8 cellular contexts compared by ENCODE assay signal in the genomic region with DNA sequence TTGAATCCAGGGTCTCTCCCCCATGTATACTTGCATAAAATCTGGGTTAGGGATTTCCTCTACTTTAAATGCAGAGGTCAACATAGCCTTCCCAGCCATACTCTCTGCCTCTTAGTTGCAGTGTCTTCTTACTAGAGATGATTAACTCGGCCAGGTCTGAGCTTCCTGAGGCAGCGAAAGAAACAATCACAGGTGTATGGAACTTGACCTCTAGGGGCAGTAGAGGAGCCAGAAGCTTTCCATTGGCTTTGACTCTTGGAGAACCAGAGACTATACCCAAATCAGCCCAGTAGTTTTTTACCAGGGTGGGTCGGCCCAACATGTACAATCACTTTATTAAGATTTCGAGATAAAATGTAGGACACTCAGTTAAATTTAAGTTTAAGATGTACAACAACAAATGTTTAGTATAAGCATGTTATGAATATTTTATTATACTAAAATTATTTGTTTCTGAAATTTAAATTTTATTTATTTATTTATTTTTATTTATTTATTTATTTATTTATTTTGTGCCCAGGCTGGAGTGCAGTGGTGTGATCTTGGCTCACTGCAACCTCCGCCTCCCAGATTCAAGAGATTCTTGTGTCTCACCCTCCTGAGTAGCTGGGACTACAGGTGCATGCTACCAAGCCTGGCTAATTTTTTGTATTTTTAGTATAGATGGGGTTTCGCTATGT. TPM values are rescaled to one million over a fixed set of nuclear protein-coding genes. Genes with fewer than 3 reads are reported as not detected.
DNase-seq lines count a peak whose midpoint lies in the region; ATAC-seq, FAIRE-seq and TF ChIP-seq lines count a peak whose summit lies in the region.

No MANE protein-coding gene starts in this region.

- POLR2A ChIA-PET in activated CD4-positive, alpha-beta memory T cell treated with anti-CD3 and anti-CD28 coated beads for 36 hours (lab: Charles Lee) = no interaction called here
- POLR2A ChIA-PET in activated CD4-positive, alpha-beta memory T cell treated with anti-CD3 and anti-CD28 coated beads, Interleukin-2, amount 10 ng/mL, durations not matched to agents 7 days and 5 days (lab: Charles Lee) = no interaction called here
- POLR2A ChIA-PET in HepG2 (lab: Yijun Ruan, JAX) = no interaction called here

- DNase-seq in activated CD4-positive, alpha-beta memory T cell treated with anti-CD3 and anti-CD28 coated beads for 36 hours = peak; percentile 11
- no peak for DNase-seq in activated CD4-positive, alpha-beta memory T cell treated with anti-CD3 and anti-CD28 coated beads, Interleukin-2, amount 10 ng/mL, durations not matched to agents 7 days and 5 days
- DNase-seq in HCEC 1CT (peak; percentile 13), RKO (ENCODE audit: low spot score) (peak; percentile 39), HepG2 (ENCODE audit: low spot score) (peak; percentile 28), KG1 (lab: John Stamatoyannopoulos, UW) (no peak), SK-N-DZ (ENCODE audit: low spot score) (no peak)
- DNase-seq in stimulated activated CD8-positive, alpha-beta memory T cell treated with anti-CD3 and anti-CD28 coated beads, Interleukin-4, amount 100 ng/mL, for 48 hours = no peak

- H4K20me1 ChIP-seq in HepG2 (ENCODE audit: insufficient read depth, low read length) = no peaks in the 10 kb centered on the region

- WGBS in HepG2 (ENCODE audit: low lambda C conversion rate) = 17% methylated on average over 6 of the region's 6 CpGs

- no peak overlapping the region for H2AFZ ChIP-seq in HepG2 (ENCODE audit: low read length)

- H3K9ac ChIP-seq in HepG2 (ENCODE audit: insufficient read depth, low read depth, low read length) = no peak overlapping the region

- TF ChIP-seq EP300 in HepG2 (IDR thresholded peaks at IDR 0.05; ENCODE audit: low read depth in 2 of 2, low read length in 2 of 2) (no peak), HepG2 (CRISPR knock-in tag; IDR thresholded peaks at IDR 0.05; ENCODE audit: borderline replicate concordance) (no peak)

- no peaks in the 10 kb centered on the region for H3K79me2 ChIP-seq in HepG2 (ENCODE audit: insufficient read depth, low read length)

- peak; percentile 92 for ATAC-seq in HepG2

- H3K9me3 ChIP-seq in HepG2 (ENCODE audit: low read length) = no peaks in the 10 kb centered on the region

- H3K27me3 ChIP-seq in HepG2 (ENCODE audit: control insufficient read depth in 1 of 2, insufficient read depth in 2 of 2, low read length in 2 of 2) = peaks cover 3 to 17% of the 10 kb centered on the region in 2 experiments; a peak in 3 of 5 replicates

- no peaks in the 10 kb centered on the region for H3K36me3 Mint-ChIP-seq in activated CD4-positive, alpha-beta memory T cell treated with anti-CD3 and anti-CD28 coated beads for 36 hours
- H3K36me3 Mint-ChIP-seq in activated CD4-positive, alpha-beta memory T cell treated with anti-CD3 and anti-CD28 coated beads, Interleukin-2, amount 10 ng/mL, durations not matched to agents 7 days and 5 days (ENCODE audit: low read depth) = no peaks in the 10 kb centered on the region

- H3K4me2 ChIP-seq in HepG2 (ENCODE audit: low read depth, low read length) = no peak overlapping the region

- no peaks in the 10 kb centered on the region for H3K36me3 ChIP-seq in HepG2 (replicated peaks in 1 of 2; ENCODE audit: control insufficient read depth in 1 of 2, insufficient read depth in 2 of 2, low read length in 2 of 2)

- no peak for FAIRE-seq in HepG2 (lab: Jason Lieb, UNC)

- TF ChIP-seq POLR2A in HepG2 (IDR thresholded peaks at IDR 0.05; ENCODE audit: insufficient read depth in 1 of 2, low read depth in 2 of 2, low read length in 2 of 2) = no peak

- H3K4me3 Mint-ChIP-seq in activated CD4-positive, alpha-beta memory T cell treated with anti-CD3 and anti-CD28 coated beads for 36 hours = no peak overlapping the region
- no peak overlapping the region for H3K4me3 Mint-ChIP-seq in activated CD4-positive, alpha-beta memory T cell treated with anti-CD3 and anti-CD28 coated beads, Interleukin-2, amount 10 ng/mL, durations not matched to agents 7 days and 5 days

- H3K4me3 ChIP-seq in HepG2 (replicated peaks in 1 of 3; ENCODE audit: insufficient read depth in 1 of 3, low read depth in 2 of 3, low read length in 3 of 3) = no peak overlapping the region

- H3K4me1 ChIP-seq in HepG2 (ENCODE audit: insufficient read depth, low read length) = no peaks in the 10 kb centered on the region

- intact Hi-C loops in activated CD4-positive, alpha-beta memory T cell treated with anti-CD3 and anti-CD28 coated beads for 36 hours (cut with micrococcal nuclease) = no loop called here
- intact Hi-C loops in HepG2 (cut with micrococcal nuclease; ENCODE audit: unreplicated experiment) = no loop called here

- no peaks in the 10 kb centered on the region for H3K9me3 Mint-ChIP-seq in activated CD4-positive, alpha-beta memory T cell treated with anti-CD3 and anti-CD28 coated beads for 36 hours
- no peaks in the 10 kb centered on the region for H3K9me3 Mint-ChIP-seq in activated CD4-positive, alpha-beta memory T cell treated with anti-CD3 and anti-CD28 coated beads, Interleukin-2, amount 10 ng/mL, durations not matched to agents 7 days and 5 days

- CTCF ChIA-PET in activated CD4-positive, alpha-beta memory T cell treated with anti-CD3 and anti-CD28 coated beads for 36 hours (lab: Charles Lee) = interaction anchor here (0.9 to 2.4 kb wide), 9 partner anchors 9 to 81 kb away, joined by 3 to 8 read pairs (median 5); no protein-coding TSS in a partner anchor
- CTCF ChIA-PET in activated CD4-positive, alpha-beta memory T cell treated with anti-CD3 and anti-CD28 coated beads, Interleukin-2, amount 10 ng/mL, durations not matched to agents 7 days and 5 days (lab: Charles Lee) = interaction anchor here (1.0 to 3.0 kb wide), 11 partner anchors 11 to 83 kb away, joined by 3 to 14 read pairs (median 4); no protein-coding TSS in a partner anchor
- CTCF ChIA-PET in HepG2 (lab: Yijun Ruan, JAX; ENCODE audit: low intra/inter-chr PET ratio, low total read pairs) = no interaction called here

- H3K4me1 Mint-ChIP-seq in activated CD4-positive, alpha-beta memory T cell treated with anti-CD3 and anti-CD28 coated beads for 36 hours (ENCODE audit: low read depth) = no peaks in the 10 kb centered on the region
- no peaks in the 10 kb centered on the region for H3K4me1 Mint-ChIP-seq in activated CD4-positive, alpha-beta memory T cell treated with anti-CD3 and anti-CD28 coated beads, Interleukin-2, amount 10 ng/mL, durations not matched to agents 7 days and 5 days

- H3K27me3 Mint-ChIP-seq in activated CD4-positive, alpha-beta memory T cell treated with anti-CD3 and anti-CD28 coated beads for 36 hours = peaks cover 6% of the 10 kb centered on the region
- peaks cover 15% of the 10 kb centered on the region for H3K27me3 Mint-ChIP-seq in activated CD4-positive, alpha-beta memory T cell treated with anti-CD3 and anti-CD28 coated beads, Interleukin-2, amount 10 ng/mL, durations not matched to agents 7 days and 5 days

- TF ChIP-seq RAD21 in HepG2 (CRISPR knock-in tag; IDR thresholded peaks at IDR 0.05) = no peak

- in situ Hi-C loops in HepG2 (cut with HindIII; ENCODE audit: extremely low pct_ligation_motif_present, low pct_unique_long_range_greater_than_20kb) = no loop called here

- H3K27ac ChIP-seq in HepG2 (ENCODE audit: extremely low read length, insufficient read depth, low read length) = no peak overlapping the region

- no peak overlapping the region for H3K27ac Mint-ChIP-seq in activated CD4-positive, alpha-beta memory T cell treated with anti-CD3 and anti-CD28 coated beads for 36 hours
- H3K27ac Mint-ChIP-seq in activated CD4-positive, alpha-beta memory T cell treated with anti-CD3 and anti-CD28 coated beads, Interleukin-2, amount 10 ng/mL, durations not matched to agents 7 days and 5 days = no peak overlapping the region

- TF ChIP-seq CTCF in HepG2 (CRISPR knock-in tag; IDR thresholded peaks at IDR 0.05) = peak; percentile 45

- no TSS peak for BruUV-seq in HepG2 (replicated peaks; lab: Mats Ljungman, UMichigan)

TF ChIP-seq in HepG2, 621 proteins besides CTCF, POLR2A, EP300 and RAD21 (continues in another document):
- TF ChIP-seq ZNF792 (CRISPR knock-in tag; IDR thresholded peaks at IDR 0.05) (no peak), ZNF431 (CRISPR knock-in tag; IDR thresholded peaks at IDR 0.05; ENCODE audit: borderline replicate concordance, low read depth) (no peak)

RNA-seq across cellular contexts. Expression of gene DMRT3, which starts 48.0 kb away (rescaled TPM):
- total RNA-seq in activated CD4-positive, alpha-beta memory T cell treated with anti-CD3 and anti-CD28 coated beads for 36 hours = not detected
- not detected for total RNA-seq in activated CD4-positive, alpha-beta memory T cell treated with anti-CD3 and anti-CD28 coated beads, Interleukin-2, amount 10 ng/mL, durations not matched to agents 7 days and 5 days
- total RNA-seq in HepG2 (2016; rRNA removed; fragmentation: Illumina TruSeq; extraction: Trizol) = not detected in 2 replicates
- total RNA-seq in HepG2 (2016; cell fraction: cytosol; rRNA removed; fragmentation: Illumina TruSeq; extraction: Trizol; ENCODE audit: low read depth) = not detected in 2 replicates
- not detected in 2 replicates for total RNA-seq in HepG2 (2016; cell fraction: insoluble cytoplasmic fraction; rRNA removed; fragmentation: Illumina TruSeq; extraction: Trizol)
- not detected in 2 replicates for total RNA-seq in HepG2 (2016; cell fraction: membrane; rRNA removed; fragmentation: Illumina TruSeq; extraction: Trizol)
- total RNA-seq in HepG2 (2016; cell fraction: nucleus; rRNA removed; fragmentation: Illumina TruSeq; extraction: Trizol) = not detected in 2 replicates
- polyA plus RNA-seq in HepG2 (2011; rRNA removed) = not detected in 2 replicates
- polyA plus RNA-seq in HepG2 (2011; cell fraction: cytosol; rRNA removed) = not detected in 2 replicates
- polyA plus RNA-seq in HepG2 (2011; cell fraction: nucleus; rRNA removed) = not detected in 2 replicates
- polyA plus RNA-seq in HepG2 (2012) = not detected in 2 replicates
- not detected in 2 replicates for polyA plus RNA-seq in HepG2 (2016; cell fraction: cytosol; fragmentation: Illumina TruSeq; extraction: Trizol; ENCODE audit: low read depth)
- polyA plus RNA-seq in HepG2 (2016; cell fraction: insoluble cytoplasmic fraction; fragmentation: Illumina TruSeq; extraction: Trizol; ENCODE audit: low read depth) = not detected in 2 replicates
- not detected in 2 replicates for polyA plus RNA-seq in HepG2 (2016; cell fraction: membrane; fragmentation: Illumina TruSeq; extraction: Trizol; ENCODE audit: low read depth)
- not detected in 2 replicates for polyA plus RNA-seq in HepG2 (2016; cell fraction: nucleus; fragmentation: Illumina TruSeq; extraction: Trizol; ENCODE audit: insufficient read depth, low read depth)
- not detected in 2 replicates for polyA minus RNA-seq in HepG2 (2011; rRNA and poly(A)+ RNA removed; ENCODE audit: low replicate concordance)
- polyA minus RNA-seq in HepG2 (2011; cell fraction: cytosol; rRNA and poly(A)+ RNA removed) = not detected in 2 replicates
- polyA minus RNA-seq in HepG2 (2011; cell fraction: nucleus; rRNA and poly(A)+ RNA removed) = not detected in 2 replicates
- not detected in 2 replicates for polyA plus RNA-seq in SK-N-DZ (2014; cell fraction: cytosol; rRNA removed)
- not detected in 2 replicates for polyA plus RNA-seq in SK-N-DZ (2014; cell fraction: nucleus; rRNA removed)

Comparison
In these comparisons a context has a peak if more than half of its experiments do, and no peak if none do; other contexts are left out.
1. DNase-seq: peak in activated CD4-positive, alpha-beta memory T cell treated with anti-CD3 and anti-CD28 coated beads for 36 hours (single experiment), HCEC 1CT (single experiment), RKO (single experiment) and HepG2 (single experiment); none in activated CD4-positive, alpha-beta memory T cell treated with anti-CD3 and anti-CD28 coated beads, Interleukin-2, amount 10 ng/mL, durations not matched to agents 7 days and 5 days (single experiment), KG1 (single experiment), stimulated activated CD8-positive, alpha-beta memory T cell treated with anti-CD3 and anti-CD28 coated beads, Interleukin-4, amount 100 ng/mL, for 48 hours (single experiment) and SK-N-DZ (single experiment).